ENCODE assay signal across 1 cellular context in genomic region chr21:33324311-33325221, GRCh38.
A peak's percentile ranks its signal among the peaks of the same experiment; 100 is the strongest.
TF ChIP-seq lines count a peak whose summit lies in the region.

Gene IFNAR1, plus strand, starts transcription at chr21:33324970. Its CDS starts 86 bp downstream, at chr21:33325056.

TF ChIP-seq in K562, 482 proteins besides CTCF, POLR2A, EP300 and RAD21 (continued from another document and continues in another):
- TF ChIP-seq TCF3 (CRISPR knock-in tag; IDR thresholded peaks at IDR 0.05) = no peak
- peak; percentile 91 for TF ChIP-seq PHF20 (IDR thresholded peaks at IDR 0.05; ENCODE audit: partially characterized antibody)
- TF ChIP-seq SMARCE1 (IDR thresholded peaks at IDR 0.05) = peak; percentile 45; the same call in 1 of the 2 replicates
- TF ChIP-seq ZNF212 (CRISPR knock-in tag; IDR thresholded peaks at IDR 0.05) = 0 out of 2 replicates have a peak, but pooled peaks have one; percentile 70
- TF ChIP-seq HNRNPLL (IDR thresholded peaks at IDR 0.05; ENCODE audit: low read depth, low read length, poor library complexity, severe bottlenecking) = peak; percentile 63
- TF ChIP-seq CXXC5 (CRISPR knock-in tag; IDR thresholded peaks at IDR 0.05) = peak; percentile 98
- TF ChIP-seq ZNF24 (IDR thresholded peaks at IDR 0.05) = peak; percentile 37; the same call in 1 of the 2 replicates
- 0 out of 3 replicates have a peak, but pooled peaks of 1 of the 2 experiments have one; percentile 9 for TF ChIP-seq CBX3 (IDR thresholded peaks at IDR 0.05; ENCODE audit: borderline replicate concordance in 1 of 2, low read length in 2 of 2)
- TF ChIP-seq NR2C2 (CRISPR knock-in tag; IDR thresholded peaks at IDR 0.05) = no peak; the same call in 1 of the 2 replicates
- peak; percentile 26; the same call in 1 of the 2 replicates for TF ChIP-seq NR2C2 (tag; IDR thresholded peaks at IDR 0.05)
- peak; percentile 76; the same call in 1 of the 2 replicates for TF ChIP-seq PRMT5 (CRISPR knock-in tag; IDR thresholded peaks at IDR 0.05)
- no peak for TF ChIP-seq ARID3A (IDR thresholded peaks at IDR 0.05; ENCODE audit: borderline replicate concordance, low read depth, low read length)
- 0 out of 2 replicates have a peak, but pooled peaks have one; percentile 57 for TF ChIP-seq ZSCAN32 (CRISPR knock-in tag; IDR thresholded peaks at IDR 0.05)
- TF ChIP-seq SOX6 (IDR thresholded peaks at IDR 0.05) = peak; percentile 51; the same call in 1 of the 2 replicates
- TF ChIP-seq GABPB1 (CRISPR knock-in tag; IDR thresholded peaks at IDR 0.05) = peak; percentile 83
- TF ChIP-seq MEF2D (tag; conservative IDR thresholded peaks at IDR 0.05; ENCODE audit: low read depth) = 0 out of 2 replicates have a peak, but pooled peaks have one; percentile 37
- no peak for TF ChIP-seq BDP1 (IDR thresholded peaks at IDR 0.05; ENCODE audit: insufficient read depth, insufficient read length)
- peak; percentile 85 for TF ChIP-seq MBD2 (IDR thresholded peaks at IDR 0.05; ENCODE audit: borderline replicate concordance, low read depth)
- no peak for TF ChIP-seq ZNF407 (IDR thresholded peaks at IDR 0.05; ENCODE audit: low read depth)
- peak; percentile 86 for TF ChIP-seq TAF7 (tag; IDR thresholded peaks at IDR 0.05)
- TF ChIP-seq CTBP1 (IDR thresholded peaks at IDR 0.05; ENCODE audit: borderline replicate concordance) = peak; percentile 94
- peak; percentile 37; the same call in 1 of the 2 replicates for TF ChIP-seq ZNF79 (CRISPR knock-in tag; IDR thresholded peaks at IDR 0.05; ENCODE audit: low read depth)
- no peak for TF ChIP-seq ZFP1 (CRISPR knock-in tag; IDR thresholded peaks at IDR 0.05)
- TF ChIP-seq NCOA1 (IDR thresholded peaks at IDR 0.05; ENCODE audit: low read depth) = 0 out of 2 replicates have a peak, but pooled peaks have one; percentile 33
- TF ChIP-seq RBBP5 (IDR thresholded peaks at IDR 0.05; ENCODE audit: borderline replicate concordance, insufficient read depth, low read length, poor library complexity, severe bottlenecking) = peak; percentile 71
- TF ChIP-seq ATF7 (IDR thresholded peaks at IDR 0.05) = peak; percentile 59; the same call in 1 of the 2 replicates
- TF ChIP-seq AFF1 (IDR thresholded peaks at IDR 0.05; ENCODE audit: low read depth in 1 of 2, partially characterized antibody in 2 of 2) = peak in 1 of 2 experiments; percentile 75
- no peak for TF ChIP-seq CCNT2 (IDR thresholded peaks at IDR 0.05; ENCODE audit: borderline replicate concordance, extremely low read depth, insufficient read length, low read depth, low read length)
- peak; percentile 94 for TF ChIP-seq POU5F1 (IDR thresholded peaks at IDR 0.05; ENCODE audit: borderline replicate concordance, low read depth, low read length, partially characterized antibody)
- peak; percentile 89 for TF ChIP-seq ZNF232 (CRISPR knock-in tag; IDR thresholded peaks at IDR 0.05)
- TF ChIP-seq TEAD2 (tag; IDR thresholded peaks at IDR 0.05) = 0 out of 2 replicates have a peak, but pooled peaks have one; percentile 51
- 0 out of 2 replicates have a peak, but pooled peaks have one; percentile 23 for TF ChIP-seq IRF9 (tag; IDR thresholded peaks at IDR 0.05)
- peak; percentile 80; the same call in 1 of the 2 replicates for TF ChIP-seq NFRKB (IDR thresholded peaks at IDR 0.05; ENCODE audit: low read depth)
- TF ChIP-seq L3MBTL2 (IDR thresholded peaks at IDR 0.05) = peak; percentile 93
- TF ChIP-seq SMARCA4 (IDR thresholded peaks at IDR 0.05) = peak; percentile 54
- TF ChIP-seq POLR2AphosphoS5 (IDR thresholded peaks at IDR 0.05; ENCODE audit: control insufficient read depth, insufficient read depth, low read depth, low read length) = peak; percentile 82
- TF ChIP-seq ARID4B (CRISPR knock-in tag; IDR thresholded peaks at IDR 0.05) = peak; percentile 76
- TF ChIP-seq SMAD4 (CRISPR knock-in tag; conservative IDR thresholded peaks at IDR 0.05) = peak; percentile 13; the same call in 1 of the 2 replicates
- TF ChIP-seq THAP12 (CRISPR knock-in tag; IDR thresholded peaks at IDR 0.05) = peak; percentile 63
- no peak for TF ChIP-seq KLF6 (CRISPR knock-in tag; IDR thresholded peaks at IDR 0.05; ENCODE audit: borderline replicate concordance)
